In the genomic region with DNA sequence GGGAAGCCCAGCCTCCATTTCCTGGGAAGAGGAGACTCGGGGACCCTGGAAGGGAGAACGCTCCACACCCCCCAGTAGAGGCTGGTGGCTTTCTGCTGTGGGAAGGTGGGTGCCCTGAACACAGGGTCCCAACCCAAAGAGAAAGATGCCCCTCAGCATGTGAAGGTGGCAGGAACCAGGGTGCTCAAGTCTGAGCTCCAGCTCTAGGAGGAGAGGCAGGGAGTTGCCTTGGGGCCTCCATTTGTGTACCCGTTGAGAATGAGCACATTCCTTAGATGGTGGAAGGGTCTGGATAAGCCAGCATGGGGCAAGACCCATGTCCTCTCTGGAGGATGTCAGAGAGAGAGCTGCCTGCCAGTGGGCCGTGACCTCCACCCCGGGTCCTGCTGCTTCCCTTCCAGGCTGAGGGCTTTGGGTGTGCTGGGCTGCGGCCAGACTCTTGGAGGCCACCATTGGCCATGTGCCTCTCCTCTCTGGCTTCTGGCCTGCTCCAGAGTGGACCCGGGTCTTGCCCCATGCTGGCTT, we compare ENCODE assay signal across 22 cellular contexts.
"Had no signal": no experiment of that assay in that cellular context is flagged by ENCODE, and none has a peak within 500 bp of the region (broad histone marks: within the 10 kb centered on the region; RNA-seq: fewer than 3 reads in every experiment).

No MANE protein-coding gene starts in this region.

- ATAC-seq: activated T-cell treated with anti-CD3 and anti-CD28 coated beads, Interleukin-2, amount 50 U/mL, for 4 hours had no signal

- FAIRE-seq: TTC549 had no signal

- H3K27me3 ChIP-seq: brain microvascular endothelial cell had no signal

- H3K27ac ChIP-seq: brain microvascular endothelial cell had no signal

- H3K36me3 ChIP-seq: brain microvascular endothelial cell had no signal

- DNase-seq: activated B cell treated with CpG ODN at 0.5 μM for 24 hours; activated CD4-positive, alpha-beta memory T cell treated with anti-CD3 and anti-CD28 coated beads for 36 hours; activated CD4-positive, alpha-beta T cell treated with anti-CD3 and anti-CD28 coated beads for 1 hour; activated CD4-positive, alpha-beta T cell treated with anti-CD3 and anti-CD28 coated beads, Interleukin-2, amount 10 ng/mL, durations not matched to agents 24 days and 14 days; activated CD8-positive, alpha-beta memory T cell treated with anti-CD3 and anti-CD28 coated beads for 24 hours; activated gamma-delta T cell treated with Interleukin-2 at 50 U/mL for 16 hours; activated naive CD4-positive, alpha-beta T cell treated with anti-CD3 and anti-CD28 coated beads, Interleukin-2, amount 10 ng/mL, durations not matched to agents 7 days and 5 days; activated naive CD8-positive, alpha-beta T cell treated with anti-CD3 and anti-CD28 coated beads for 36 hours; activated T-cell treated with anti-CD3 and anti-CD28 coated beads, Interleukin-2, amount 50 U/mL, for 4 hours; brain microvascular endothelial cell; KG1; NCI-H1092; NCI-H1417; NCI-H1930; NCI-H2171; NCI-H345; NCI-H510A; NCI-H82; RPMI8226; SHP77 treated with DMSO at 0.1 percent for 48 hours; T-helper 9 cell had no signal
